In genomic region chr2:15389326-15389700, GRCh38 we compare ENCODE assay signal across 1 cellular context.
TF ChIP-seq lines count a peak whose summit lies in the region.

No MANE protein-coding gene starts in this region.

TF ChIP-seq in GM23338, 12 proteins besides CTCF, POLR2A, EP300 and RAD21:
- no peak for TF ChIP-seq ZNF462 (CRISPR knock-in tag; IDR thresholded peaks at IDR 0.05)
- TF ChIP-seq EZH2 (IDR thresholded peaks at IDR 0.05; ENCODE audit: low read depth, unreplicated experiment) = no peak
- TF ChIP-seq CREB1 (CRISPR knock-in tag; IDR thresholded peaks at IDR 0.05; ENCODE audit: low read depth) = no peak
- no peak for TF ChIP-seq ETS1 (IDR thresholded peaks at IDR 0.05)
- no peak for TF ChIP-seq JUNB (IDR thresholded peaks at IDR 0.05; ENCODE audit: unreplicated experiment)
- no peak for TF ChIP-seq NANOG (IDR thresholded peaks at IDR 0.05; ENCODE audit: borderline replicate concordance)
- no peak for TF ChIP-seq POLR2AphosphoS5 (IDR thresholded peaks at IDR 0.05; ENCODE audit: low read depth)
- TF ChIP-seq ZNF331 (CRISPR knock-in tag; IDR thresholded peaks at IDR 0.05; ENCODE audit: low read depth) = no peak
- TF ChIP-seq ZNF114 (CRISPR knock-in tag; IDR thresholded peaks at IDR 0.05) = no peak
- TF ChIP-seq EZH2phosphoT487 (IDR thresholded peaks at IDR 0.05; ENCODE audit: unreplicated experiment) = no peak
